28 cellular contexts compared by ENCODE assay signal in genomic region chr6:150715132-150715531, GRCh38.
DNase-seq lines count a peak whose midpoint lies in the region; ATAC-seq, FAIRE-seq and TF ChIP-seq lines count a peak whose summit lies in the region.
"Had no signal": no experiment of that assay in that cellular context is flagged by ENCODE, and none has a peak within 500 bp of the region (broad histone marks: within the 10 kb centered on the region; RNA-seq: fewer than 3 reads in every experiment).

No MANE protein-coding gene starts in this region.

- peaks cover 59% of the 10 kb centered on the region for H3K4me1 Mint-ChIP-seq in mesothelial cell of epicardium
- peaks cover 76% of the 10 kb centered on the region for H3K4me1 Mint-ChIP-seq in neural progenitor cell
- no peaks in the 10 kb centered on the region for H3K4me1 Mint-ChIP-seq in activated CD4-positive, alpha-beta memory T cell treated with anti-CD3 and anti-CD28 coated beads for 36 hours (ENCODE audit: low read depth)

- CTCF ChIA-PET in activated CD4-positive, alpha-beta memory T cell treated with anti-CD3 and anti-CD28 coated beads for 36 hours (lab: Charles Lee): no interaction called here

- no peak overlapping the region for H3K4me3 ChIP-seq in neural progenitor cell
- H3K4me3 ChIP-seq in testis: no peak overlapping the region
- H3K4me3 ChIP-seq: A549; BLaER1 treated with 17β-estradiol and CSF1 and Interleukin-3, amounts not matched to agents 10 nM and 100 nM; GM12878 had no signal

- POLR2A ChIA-PET in activated CD4-positive, alpha-beta memory T cell treated with anti-CD3 and anti-CD28 coated beads for 36 hours (lab: Charles Lee): no interaction called here

- H3K36me3 ChIP-seq in neural progenitor cell: no peaks in the 10 kb centered on the region
- H3K36me3 ChIP-seq in testis (ENCODE audit: low read depth, missing control alignments): no peaks in the 10 kb centered on the region
- H3K36me3 ChIP-seq: BLaER1 treated with 17β-estradiol and CSF1 and Interleukin-3, amounts not matched to agents 10 nM and 100 nM had no signal

- H3K27ac Mint-ChIP-seq in mesothelial cell of epicardium (peak overlapping the region; percentile 53), neural progenitor cell (peak overlapping the region; percentile 91)
- H3K27ac Mint-ChIP-seq in activated CD4-positive, alpha-beta memory T cell treated with anti-CD3 and anti-CD28 coated beads for 36 hours: no peak overlapping the region
- H3K27ac Mint-ChIP-seq: B cell; CD4-positive, alpha-beta T cell; CD8-positive, alpha-beta T cell had no signal

- intact Hi-C loops in testis (cut with DNase I; ENCODE audit: low total_unique reads): no loop called here
- intact Hi-C loops in activated CD4-positive, alpha-beta memory T cell treated with anti-CD3 and anti-CD28 coated beads for 36 hours (cut with micrococcal nuclease): no loop called here

- WGBS in testis, 2 donors: 55 to 83% methylated on average over 7 of the region's 7 CpGs

- H3K27ac ChIP-seq in neural progenitor cell (no peak overlapping the region), testis (peak overlapping the region; percentile 2 to 81)
- H3K27ac ChIP-seq: A549; BLaER1 treated with 17β-estradiol and CSF1 and Interleukin-3, amounts not matched to agents 10 nM and 100 nM; C4-2B had no signal

- H3K9me3 Mint-ChIP-seq in mesothelial cell of epicardium (no peaks in the 10 kb centered on the region), neural progenitor cell (no peaks in the 10 kb centered on the region)
- H3K9me3 Mint-ChIP-seq in activated CD4-positive, alpha-beta memory T cell treated with anti-CD3 and anti-CD28 coated beads for 36 hours: no peaks in the 10 kb centered on the region
- H3K9me3 Mint-ChIP-seq: CD4-positive, alpha-beta T cell; CD8-positive, alpha-beta T cell had no signal

- no peaks in the 10 kb centered on the region for H3K79me2 ChIP-seq in neural progenitor cell (ENCODE audit: low read depth)

- no peaks in the 10 kb centered on the region for H3K27me3 ChIP-seq in neural progenitor cell
- no peaks in the 10 kb centered on the region for H3K27me3 ChIP-seq in testis

- H3K36me3 Mint-ChIP-seq in mesothelial cell of epicardium: no peaks in the 10 kb centered on the region
- H3K36me3 Mint-ChIP-seq in neural progenitor cell: peaks cover 6% of the 10 kb centered on the region
- H3K36me3 Mint-ChIP-seq in activated CD4-positive, alpha-beta memory T cell treated with anti-CD3 and anti-CD28 coated beads for 36 hours: no peaks in the 10 kb centered on the region
- H3K36me3 Mint-ChIP-seq: CD8-positive, alpha-beta T cell had no signal

- H3K4me1 ChIP-seq in neural progenitor cell (peaks cover 36% of the 10 kb centered on the region), testis (peaks cover 40% of the 10 kb centered on the region)
- H3K4me1 ChIP-seq: A549 had no signal

- no peak overlapping the region for H3K9ac ChIP-seq in neural progenitor cell
- H3K9ac ChIP-seq: BLaER1 treated with 17β-estradiol and CSF1 and Interleukin-3, amounts not matched to agents 10 nM and 100 nM had no signal

- FAIRE-seq in endometrium (lab: Jason Lieb, UNC): peak; percentile 18
- FAIRE-seq: A549, GM12878, GM12892, GM19239 had no signal

- no peak overlapping the region for H3K4me2 ChIP-seq in neural progenitor cell
- H3K4me2 ChIP-seq: A549; BLaER1 treated with 17β-estradiol and CSF1 and Interleukin-3, amounts not matched to agents 10 nM and 100 nM had no signal

- DNase-seq in mesothelial cell of epicardium (ENCODE audit: low spot score in 2 of 2, unreplicated experiment in 2 of 2) (no peak), neural progenitor cell (ENCODE audit: low spot score) (no peak), testis (no peak), T-helper 9 cell (no peak), D341Med (ENCODE audit: low spot score) (no peak)
- DNase-seq in activated CD4-positive, alpha-beta memory T cell treated with anti-CD3 and anti-CD28 coated beads for 36 hours: no peak
- DNase-seq: 8988T; AML-193; Caco-2; Calu3; CD4-positive, alpha-beta T cell; CD8-positive, alpha-beta T cell; DMS 273 treated with DMSO at 0.1 percent for 48 hours; DMS153; DMS53; DMS79; DND-41; EL; GDM1 had no signal

- H3K9me3 ChIP-seq in neural progenitor cell (ENCODE audit: low read depth) (no peaks in the 10 kb centered on the region), testis (no peaks in the 10 kb centered on the region)
- H3K9me3 ChIP-seq: A549; BLaER1 treated with 17β-estradiol and CSF1 and Interleukin-3, amounts not matched to agents 10 nM and 100 nM; Caco-2 had no signal

- TF ChIP-seq CTCF in mesothelial cell of epicardium (IDR thresholded peaks at IDR 0.05; ENCODE audit: unreplicated experiment) (no peak), neural progenitor cell (IDR thresholded peaks at IDR 0.05) (no peak), testis (IDR thresholded peaks at IDR 0.05) (no peak)

- H4K20me1 ChIP-seq in neural progenitor cell (ENCODE audit: low read depth): no peaks in the 10 kb centered on the region

- no peaks in the 10 kb centered on the region for H3K27me3 Mint-ChIP-seq in mesothelial cell of epicardium (ENCODE audit: low read depth)
- H3K27me3 Mint-ChIP-seq in neural progenitor cell (ENCODE audit: insufficient read depth, low read depth): peaks cover 3% of the 10 kb centered on the region
- H3K27me3 Mint-ChIP-seq in activated CD4-positive, alpha-beta memory T cell treated with anti-CD3 and anti-CD28 coated beads for 36 hours: peaks cover 3% of the 10 kb centered on the region
- H3K27me3 Mint-ChIP-seq: B cell; CD4-positive, alpha-beta T cell had no signal

- H3F3A ChIP-seq in neural progenitor cell (ENCODE audit: low read depth): peaks cover 28% of the 10 kb centered on the region

- H3K4me3 Mint-ChIP-seq in mesothelial cell of epicardium (no peak overlapping the region), neural progenitor cell (no peak overlapping the region)
- no peak overlapping the region for H3K4me3 Mint-ChIP-seq in activated CD4-positive, alpha-beta memory T cell treated with anti-CD3 and anti-CD28 coated beads for 36 hours
- H3K4me3 Mint-ChIP-seq: B cell; CD4-positive, alpha-beta T cell; CD8-positive, alpha-beta T cell had no signal

- TF ChIP-seq POLR2A in testis (IDR thresholded peaks at IDR 0.05) (no peak), GM18505 (IDR thresholded peaks at IDR 0.05; ENCODE audit: borderline replicate concordance, extremely low read depth, insufficient read depth, insufficient read length) (no peak)

- ATAC-seq in GM18505 (IDR thresholded peaks at IDR 0.05; ENCODE audit: unreplicated experiment): no peak
- ATAC-seq: A549; CD8-positive, alpha-beta T cell; GM12878 had no signal

- H2AFZ ChIP-seq in neural progenitor cell (replicated peaks): no peak overlapping the region
